ENCODE assay signal across 19 cellular contexts in genomic region chr12:47576256-47576655, GRCh38.
DNase-seq lines count a peak whose midpoint lies in the region; ATAC-seq, FAIRE-seq and TF ChIP-seq lines count a peak whose summit lies in the region.
"Had no signal": no experiment of that assay in that cellular context is flagged by ENCODE, and none has a peak within 500 bp of the region (broad histone marks: within the 10 kb centered on the region; RNA-seq: fewer than 3 reads in every experiment).

No MANE protein-coding gene starts in this region.

- no peak for FAIRE-seq in K562 (lab: Jason Lieb, UNC)
- FAIRE-seq: bronchial epithelial cell had no signal

- H4K20me1 ChIP-seq in K562 (replicated peaks; ENCODE audit: control insufficient read depth, insufficient read depth, low read length): no peaks in the 10 kb centered on the region

- no peaks in the 10 kb centered on the region for H3K9me1 ChIP-seq in K562 (ENCODE audit: control insufficient read depth, insufficient read depth, low read length)

- POLR2A ChIA-PET in K562 (lab: Yijun Ruan, JAX): interaction anchor here (0.9 kb wide), 1 partner anchor 10 kb away, joined by 3 read pairs; no protein-coding TSS in a partner anchor

- no peak overlapping the region for H2AFZ ChIP-seq in K562 (ENCODE audit: low read depth, low read length)
- H2AFZ ChIP-seq: parathyroid adenoma had no signal

- H3K9ac ChIP-seq in K562 (ENCODE audit: insufficient read depth in 1 of 2, low read depth in 2 of 2, low read length in 2 of 2): no peak overlapping the region
- H3K9ac ChIP-seq: parathyroid adenoma had no signal

- 0% methylated on average over 2 of the region's 4 CpGs for WGBS in K562 (ENCODE audit: insufficient coverage, low coverage, missing lambda C conversion rate)

- intact Hi-C loops in K562 (cut with micrococcal nuclease): no loop called here

- no peak for TF ChIP-seq CTCF in K562 (IDR thresholded peaks at IDR 0.05 in 2 of 3, conservative IDR thresholded peaks at IDR 0.05 in 1 of 3; ENCODE audit: insufficient read depth in 2 of 3, low read depth in 1 of 3, low read length in 3 of 3)

- H3K36me3 ChIP-seq in K562 (ENCODE audit: control insufficient read depth, insufficient read depth, low read length): no peaks in the 10 kb centered on the region
- H3K36me3 ChIP-seq: SJCRH30 had no signal

- H3K9me3 ChIP-seq in K562 (replicated peaks; ENCODE audit: control insufficient read depth, insufficient read depth, low read depth, low read length): no peaks in the 10 kb centered on the region
- H3K9me3 ChIP-seq: Caco-2, SJCRH30 had no signal

- no peak for TF ChIP-seq RAD21 in K562 (CRISPR knock-in tag; conservative IDR thresholded peaks at IDR 0.05 in 1 of 2, IDR thresholded peaks at IDR 0.05 in 1 of 2)

- peaks cover 0 to 4% of the 10 kb centered on the region in 2 experiments; a peak in 1 of 5 replicates for H3K27me3 ChIP-seq in K562 (ENCODE audit: control insufficient read depth in 2 of 2, insufficient read depth in 2 of 2, low read length in 2 of 2)

- no peak overlapping the region for H3K4me2 ChIP-seq in K562 (ENCODE audit: insufficient read depth, low read length)

- DNase-seq in ELF-1 (ENCODE audit: low read depth, low spot score) (peak; percentile 28), NCI-H2107 treated with DMSO at 0.1 percent for 48 hours (lab: John Stamatoyannopoulos, UW; ENCODE audit: unreplicated experiment) (peak; percentile 74), K562 (ENCODE audit: extremely low read depth in 1 of 4, low spot score in 3 of 4) (peak in 1 of 4 experiments; percentile 12), midbrain (lab: John Stamatoyannopoulos, UW) (peak; percentile 10)
- no peak for DNase-seq in activated CD8-positive, alpha-beta memory T cell treated with anti-CD3 and anti-CD28 coated beads, Interleukin-2, amount 50 U/mL, for 4 hours
- DNase-seq in activated CD4-positive, CD25-positive, alpha-beta regulatory T cell (lab: John Stamatoyannopoulos, UW): no peak
- DNase-seq: activated CD4-positive, alpha-beta T cell treated with anti-CD3 and anti-CD28 coated beads, Interleukin-2, amount 10 ng/mL, durations not matched to agents 7 days and 5 days; Caco-2; effector CD8-positive, alpha-beta T cell; IMR-90; left colon; NCI-H510A; SJCRH30; trophoblast cell had no signal

- H3K27ac ChIP-seq in K562 (ENCODE audit: extremely low read depth, low read depth, low read length): no peak overlapping the region
- H3K27ac ChIP-seq: parathyroid adenoma, SJCRH30 had no signal

- ATAC-seq in K562: no peak
- ATAC-seq in HG03354 (IDR thresholded peaks at IDR 0.05; ENCODE audit: poor library complexity, severe bottlenecking, unreplicated experiment): no peak
- ATAC-seq in GM21717 (IDR thresholded peaks at IDR 0.05; ENCODE audit: unreplicated experiment): no peak
- ATAC-seq: left colon; stimulated activated effector memory CD8-positive, alpha-beta T cell treated with anti-CD3 and anti-CD28 coated beads, Interleukin-12 subunit alpha, Interleukin-12 subunit beta, amount 100 ng/mL, for 72 hours had no signal

- no peaks in the 10 kb centered on the region for H3K4me1 ChIP-seq in K562 (replicated peaks in 1 of 2; ENCODE audit: control insufficient read depth in 2 of 2, insufficient read depth in 2 of 2, low read length in 2 of 2)
- H3K4me1 ChIP-seq: Caco-2, parathyroid adenoma, SJCRH30 had no signal

- BruUV-seq in K562 (replicated peaks; lab: Mats Ljungman, UMichigan): no TSS peak

- in situ Hi-C loops in K562 (cut with MboI): no loop called here

- CTCF ChIA-PET in K562 (lab: Yijun Ruan, JAX; ENCODE audit: low intra/inter-chr PET ratio): no interaction called here

- no peak for TF ChIP-seq POLR2A in K562 (conservative IDR thresholded peaks at IDR 0.05)

- no peak for TF ChIP-seq EP300 in K562 (IDR thresholded peaks at IDR 0.05; ENCODE audit: low read length)

- no peaks in the 10 kb centered on the region for H3K79me2 ChIP-seq in K562 (ENCODE audit: control insufficient read depth, insufficient read depth, low read length)
- H3K79me2 ChIP-seq: parathyroid adenoma had no signal

- no peak overlapping the region for H3K4me3 ChIP-seq in K562
- H3K4me3 ChIP-seq: SJCRH30 had no signal

TF ChIP-seq in K562, 482 proteins besides CTCF, POLR2A, EP300 and RAD21:
- TF ChIP-seq RFX1 (IDR thresholded peaks at IDR 0.05): peak; percentile 91
- no peak for TF ChIP-seq HSF4 (CRISPR knock-in tag; IDR thresholded peaks at IDR 0.05; ENCODE audit: borderline replicate concordance)

Comparison
In these comparisons a context has a peak if more than half of its experiments do, and no peak if none do; other contexts are left out.
1. DNase-seq: peak in ELF-1 (single experiment), NCI-H2107 treated with DMSO at 0.1 percent for 48 hours (single experiment) and midbrain (single experiment); none in activated CD8-positive, alpha-beta memory T cell treated with anti-CD3 and anti-CD28 coated beads, Interleukin-2, amount 50 U/mL, for 4 hours (single experiment) and activated CD4-positive, CD25-positive, alpha-beta regulatory T cell (0 of 4).